In genomic region chrX:115038406-115038805, GRCh38 we compare ENCODE assay signal across 27 cellular contexts. TPM values are rescaled to one million over a fixed set of nuclear protein-coding genes. Genes with fewer than 3 reads are reported as not detected.
"Had no signal": no experiment of that assay in that cellular context is flagged by ENCODE, and none has a peak within 500 bp of the region (broad histone marks: within the 10 kb centered on the region; RNA-seq: fewer than 3 reads in every experiment).

No MANE protein-coding gene starts in this region.

- H2AFZ ChIP-seq: neural progenitor cell, parathyroid adenoma had no signal

- H3K27me3 ChIP-seq: colonic mucosa, neural progenitor cell, right lobe of liver, thyroid gland had no signal

- H3K4me3 ChIP-seq: colonic mucosa, esophagus squamous epithelium, gastrocnemius medialis, lung, mucosa of descending colon, neural progenitor cell, right lobe of liver, thyroid gland had no signal

- H3K4me2 ChIP-seq: neural progenitor cell had no signal

- ATAC-seq: gastrocnemius medialis; left lobe of liver; mucosa of descending colon; natural killer cell treated with Interleukin-12 subunit alpha and Interleukin-12 subunit beta and Interleukin-15 and Interleukin-18, amount 100 ng/mL, for 72 hours; right lobe of liver; stimulated activated naive CD8-positive, alpha-beta T cell treated with anti-CD3 and anti-CD28 coated beads, Interleukin-15, amount 100 ng/mL, for 72 hours had no signal

- DNase-seq: colonic mucosa; dermis blood vessel endothelial cell; effector memory CD4-positive, alpha-beta T cell; erythroblast; esophagus squamous epithelium; foreskin fibroblast; gastrocnemius medialis; head of caudate nucleus; kidney; mucosa of descending colon; naive B cell; right lobe of liver; small intestine; stimulated activated CD4-positive, alpha-beta T cell treated with anti-CD3 and anti-CD28 coated beads, Interleukin-12 subunit alpha, Interleukin-12 subunit beta, amount 100 ng/mL, for 4 hours; stimulated activated CD4-positive, alpha-beta T cell treated with anti-CD3 and anti-CD28 coated beads, Interleukin-1b, Interleukin-23, amount 100 ng/mL, for 48 hours; stimulated activated CD4-positive, alpha-beta T cell treated with anti-CD3 and anti-CD28 coated beads, Interleukin-4, amount 100 ng/mL, for 1 hour; stimulated activated CD8-positive, alpha-beta memory T cell treated with anti-CD3 and anti-CD28 coated beads, Interleukin-4, amount 100 ng/mL, for 48 hours; stimulated activated naive CD4-positive, alpha-beta T cell; stimulated activated naive CD8-positive, alpha-beta T cell treated with anti-CD3 and anti-CD28 coated beads, Interleukin-15, amount 100 ng/mL, for 72 hours; thyroid gland had no signal

- H3K9ac ChIP-seq: neural progenitor cell, parathyroid adenoma had no signal

- H3K27ac ChIP-seq: colonic mucosa, esophagus squamous epithelium, gastrocnemius medialis, neural progenitor cell, parathyroid adenoma, right lobe of liver, thyroid gland had no signal

- H3K9me3 ChIP-seq: colonic mucosa, esophagus squamous epithelium, gastrocnemius medialis, mucosa of descending colon, right lobe of liver, thyroid gland had no signal

- H3K36me3 ChIP-seq: colonic mucosa, esophagus squamous epithelium, gastrocnemius medialis, neural progenitor cell, right lobe of liver, thyroid gland had no signal

- H3K4me1 ChIP-seq: colonic mucosa, esophagus squamous epithelium, gastrocnemius medialis, neural progenitor cell, parathyroid adenoma, right lobe of liver, thyroid gland had no signal

- H3K79me2 ChIP-seq: parathyroid adenoma had no signal

RNA-seq across cellular contexts. Expression of gene IL13RA2, which starts 21.0 kb away (rescaled TPM):
- total RNA-seq: chondrocyte; natural killer cell treated with Interleukin-12 subunit alpha and Interleukin-12 subunit beta and Interleukin-15 and Interleukin-18, amount 100 ng/mL, for 72 hours; progenitor cell of endocrine pancreas had no signal
